ENCODE assay signal across 8 cellular contexts in genomic region chr10:26859241-26860025, GRCh38. TPM values are rescaled to one million over a fixed set of nuclear protein-coding genes. Genes with fewer than 3 reads are reported as not detected.
DNase-seq lines count a peak whose midpoint lies in the region; ATAC-seq and TF ChIP-seq lines count a peak whose summit lies in the region.

No MANE protein-coding gene starts in this region.

- no peak overlapping the region for H2AK5ac ChIP-seq in IMR-90 (ENCODE audit: low read depth, low read length)

- WGBS in IMR-90 (ENCODE audit: extremely low coverage in 2 of 2, insufficient read length in 1 of 2), 2 experiments: no CpG with 5 or more reads among the region's 14 CpGs

- H3K56ac ChIP-seq in IMR-90 (ENCODE audit: extremely low read depth, insufficient read depth, low read length): peak overlapping the region; percentile 92

- H2BK15ac ChIP-seq in IMR-90 (ENCODE audit: low read depth, low read length): no peak overlapping the region

- ATAC-seq in IMR-90 (ENCODE audit: low read depth) (no peak), HG02642 (IDR thresholded peaks at IDR 0.05; ENCODE audit: poor library complexity, unreplicated experiment) (no peak), left lobe of liver (no peak)

- no peak for TF ChIP-seq RAD21 in IMR-90 (IDR thresholded peaks at IDR 0.05; ENCODE audit: low read length)

- DNase-seq in AG10803 (ENCODE audit: low read depth) (peak; percentile 12), IMR-90 (peak; percentile 38), chondrocyte (ENCODE audit: low spot score) (no peak), myocyte (ENCODE audit: low read depth) (peak; percentile 59), DMS153 treated with DMSO at 0.1 percent for 48 hours (lab: John Stamatoyannopoulos, UW; ENCODE audit: unreplicated experiment) (no peak), left lobe of liver (ENCODE audit: low spot score) (no peak), NCI-H1417 treated with DMSO at 0.1 percent for 48 hours (lab: John Stamatoyannopoulos, UW) (no peak)

- peak overlapping the region; percentile 70 for H3K14ac ChIP-seq in IMR-90 (replicated peaks; ENCODE audit: low read depth, low read length)

- H3K18ac ChIP-seq in IMR-90 (ENCODE audit: low read depth, low read length): peak overlapping the region; percentile 72

- CTCF ChIA-PET in IMR-90 (lab: Yijun Ruan, JAX): interaction anchor here (1.1 kb wide), 1 partner anchor 133 kb away, joined by 3 read pairs; no protein-coding TSS in a partner anchor

- H3K36me3 ChIP-seq in IMR-90 (ENCODE audit: control insufficient read depth, insufficient read depth, low read length): no peaks in the 10 kb centered on the region

- TF ChIP-seq POLR2A in IMR-90 (IDR thresholded peaks at IDR 0.05; ENCODE audit: low read depth, low read length): no peak

- peak overlapping the region; percentile 80 for H2BK5ac ChIP-seq in IMR-90 (ENCODE audit: low read depth, low read length, poor library complexity, severe bottlenecking)

- peak overlapping the region; percentile 92 for H3K4me3 ChIP-seq in AG10803 (ENCODE audit: low read length)
- peak overlapping the region; percentile 86 for H3K4me3 ChIP-seq in IMR-90 (ENCODE audit: insufficient read depth, low read depth, low read length)

- peaks cover 40% of the 10 kb centered on the region; the same call in 1 of the 2 replicates for H4K20me1 ChIP-seq in IMR-90 (ENCODE audit: insufficient read depth, low read length)

- no peak for TF ChIP-seq CTCF in AG10803 (conservative IDR thresholded peaks at IDR 0.05; ENCODE audit: low read length)
- TF ChIP-seq CTCF in IMR-90 (conservative IDR thresholded peaks at IDR 0.05; ENCODE audit: low read depth, low read length): no peak
- no peak for TF ChIP-seq CTCF in chondrocyte (IDR thresholded peaks at IDR 0.05)

- peaks cover 8% of the 10 kb centered on the region; the same call in 1 of the 2 replicates for H3K9me1 ChIP-seq in IMR-90 (ENCODE audit: insufficient read depth, low read length)

- in situ Hi-C loops in IMR-90 (cut with MboI; ENCODE audit: low sequenced_read_pairs): no loop called here

- H3K9ac ChIP-seq in IMR-90 (ENCODE audit: low read depth, low read length): peak overlapping the region; percentile 71

- POLR2A ChIA-PET in IMR-90 (lab: Charles Lee; ENCODE audit: unreplicated experiment): no interaction called here

- H3K27ac Mint-ChIP-seq in chondrocyte (ENCODE audit: unreplicated experiment): peak overlapping the region; percentile 94

- no peak overlapping the region for H2BK20ac ChIP-seq in IMR-90 (ENCODE audit: low read depth, low read length)

- no TSS peak for BruUV-seq in IMR-90 (replicated peaks; lab: Mats Ljungman, UMichigan)

- peak overlapping the region; percentile 80; the same call in 1 of the 2 replicates for H3K4ac ChIP-seq in IMR-90 (ENCODE audit: low read depth, low read length)

- H2AFZ ChIP-seq in IMR-90 (replicated peaks; ENCODE audit: low read length, poor library complexity): no peak overlapping the region

- peak overlapping the region; percentile 97 for H3K4me3 Mint-ChIP-seq in chondrocyte (ENCODE audit: unreplicated experiment)

- peaks cover 0 to 27% of the 10 kb centered on the region in 2 experiments; a peak in 2 of 4 replicates for H3K79me1 ChIP-seq in IMR-90 (ENCODE audit: low read depth in 1 of 2, low read length in 2 of 2)

- 0 out of 2 replicates have a peak overlapping the region, but pooled peaks have one; percentile 5 for H4K91ac ChIP-seq in IMR-90 (ENCODE audit: insufficient read depth, low read depth, low read length)

- intact Hi-C loops in IMR-90 (cut with micrococcal nuclease): loop anchor here (1.0 to 5.0 kb wide), 3 partner anchors 92 to 133 kb away; no protein-coding TSS in a partner anchor

- H3K27me3 Mint-ChIP-seq in chondrocyte (ENCODE audit: low read depth): peaks cover 6% of the 10 kb centered on the region

- dilution Hi-C loops in IMR-90 (cut with HindIII; ENCODE audit: low sequenced_read_pairs, unreplicated experiment): no loop called here

- H3K27ac ChIP-seq in IMR-90 (ENCODE audit: insufficient read depth, low read length): peak overlapping the region; percentile 83; the same call in 1 of the 2 replicates

- H2AK9ac ChIP-seq in IMR-90 (replicated peaks; ENCODE audit: low read depth, low read length, poor library complexity): no peak overlapping the region

- no peaks in the 10 kb centered on the region for H3K9me3 Mint-ChIP-seq in chondrocyte (ENCODE audit: low read depth)

- no peak overlapping the region for H2BK120ac ChIP-seq in IMR-90 (ENCODE audit: low read depth, low read length)

- peak overlapping the region; percentile 71 for H3K4me2 ChIP-seq in IMR-90 (ENCODE audit: low read depth, low read length)

- peak overlapping the region; percentile 21; the same call in 1 of the 2 replicates for H3K23ac ChIP-seq in IMR-90 (ENCODE audit: low read depth, low read length)

- no peaks in the 10 kb centered on the region for H3K9me3 ChIP-seq in IMR-90 (ENCODE audit: control insufficient read depth, insufficient read depth, low read length)

- no peaks in the 10 kb centered on the region for H3K36me3 Mint-ChIP-seq in chondrocyte (ENCODE audit: low read depth)

- peaks cover 29% of the 10 kb centered on the region for H3K4me1 Mint-ChIP-seq in chondrocyte (ENCODE audit: low read depth)

- H3K27me3 ChIP-seq in IMR-90 (ENCODE audit: control insufficient read depth, insufficient read depth, low read length): peaks cover 5% of the 10 kb centered on the region

- H3K4me1 ChIP-seq in IMR-90 (ENCODE audit: control insufficient read depth, insufficient read depth, low read length): 0 out of 2 replicates have a peak, but pooled peaks cover 2% of the 10 kb centered on the region

- H4K5ac ChIP-seq in IMR-90 (ENCODE audit: low read depth, low read length): no peak overlapping the region; the same call in 1 of the 2 replicates

- peak overlapping the region in 1 of 2 experiments; percentile 56; a peak in 1 of 4 replicates for H4K8ac ChIP-seq in IMR-90 (ENCODE audit: low read depth in 2 of 2, low read length in 2 of 2)

TF ChIP-seq in IMR-90, 13 proteins besides CTCF, POLR2A, EP300 and RAD21:
- TF ChIP-seq MAZ (IDR thresholded peaks at IDR 0.05; ENCODE audit: borderline replicate concordance, low read depth, low read length) (no peak), SMC3 (IDR thresholded peaks at IDR 0.05; ENCODE audit: low read depth, low read length) (no peak), ELK1 (IDR thresholded peaks at IDR 0.05; ENCODE audit: borderline replicate concordance, low read depth, low read length) (no peak), MXI1 (IDR thresholded peaks at IDR 0.05; ENCODE audit: borderline replicate concordance, low read depth, low read length) (no peak), CEBPB (IDR thresholded peaks at IDR 0.05; ENCODE audit: low read depth, low read length) (no peak), RCOR1 (IDR thresholded peaks at IDR 0.05; ENCODE audit: insufficient replicate concordance, low read length) (no peak), CHD1 (IDR thresholded peaks at IDR 0.05; ENCODE audit: low read depth, low read length) (no peak), MAFK (IDR thresholded peaks at IDR 0.05; ENCODE audit: low read depth, low read length) (no peak), RFX5 (IDR thresholded peaks at IDR 0.05; ENCODE audit: low read depth, low read length) (no peak), NFE2L2 (IDR thresholded peaks at IDR 0.05; ENCODE audit: low read depth, low read length) (no peak), BHLHE40 (IDR thresholded peaks at IDR 0.05; ENCODE audit: low read depth, low read length) (no peak), FOS (IDR thresholded peaks at IDR 0.05; ENCODE audit: low read depth, low read length) (no peak), USF2 (IDR thresholded peaks at IDR 0.05; ENCODE audit: low read depth, low read length) (no peak)

RNA-seq across cellular contexts. Expression of gene ABI1, which starts 1.3 kb away (rescaled TPM):
- total RNA-seq in IMR-90 (2012; rRNA removed) (60.8 and 71.3 TPM in 2 replicates), chondrocyte (50.2 to 56.5 TPM (median 51.9 TPM) in 3 replicates), myocyte (43.1 and 62.9 TPM in 2 replicates), left lobe of liver (13.7 TPM)
- polyA plus RNA-seq in IMR-90 (2012; rRNA removed): 47.8 and 49.6 TPM in 2 replicates
- polyA plus RNA-seq in IMR-90 (2012; cell fraction: cytosol; rRNA removed): 18.0 and 18.8 TPM in 2 replicates
- polyA plus RNA-seq in IMR-90 (2012; cell fraction: nucleus; rRNA removed; ENCODE audit: low replicate concordance): 9.3 and 44.0 TPM in 2 replicates
- polyA plus RNA-seq in myocyte (2012): 28.9 TPM

Comparison
In these comparisons a context has a peak if more than half of its experiments do, and no peak if none do; other contexts are left out.
1. DNase-seq: peak in AG10803 (single experiment), IMR-90 (single experiment) and myocyte (single experiment); none in chondrocyte (single experiment), DMS153 treated with DMSO at 0.1 percent for 48 hours (single experiment), left lobe of liver (single experiment) and NCI-H1417 treated with DMSO at 0.1 percent for 48 hours (single experiment).